ENCODE assay signal across 27 cellular contexts in the genomic region with DNA sequence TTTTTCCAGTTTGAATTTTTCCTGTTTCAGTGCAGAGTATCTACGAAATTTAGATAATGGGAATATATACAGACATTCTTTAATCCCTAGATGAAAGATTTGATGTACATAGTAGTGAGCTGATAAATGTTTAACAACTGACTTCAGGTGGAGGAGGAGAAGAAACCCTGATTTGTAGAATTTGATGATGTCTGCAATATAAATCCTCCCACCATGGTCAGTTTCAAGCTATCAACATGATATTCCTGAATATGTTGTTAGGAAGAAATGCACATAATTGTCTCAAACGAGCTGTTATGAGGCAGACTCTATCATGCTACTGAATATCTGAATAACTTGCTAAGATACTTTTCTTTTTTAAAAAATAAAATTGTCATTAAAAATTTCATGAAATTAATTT.
"Had no signal": no experiment of that assay in that cellular context is flagged by ENCODE, and none has a peak within 500 bp of the region (broad histone marks: within the 10 kb centered on the region; RNA-seq: fewer than 3 reads in every experiment).

No MANE protein-coding gene starts in this region.

- H3K27ac ChIP-seq: stomach, suprapubic skin, testis, thoracic aorta, thyroid gland, tibial artery, tibial nerve, transverse colon, upper lobe of left lung, upper lobe of right lung, uterus, vagina had no signal

- DNase-seq: stimulated activated CD4-positive, alpha-beta T cell treated with anti-CD3 and anti-CD28 coated beads, Interleukin-2, amount 100 ng/mL, for 48 hours; stimulated activated CD4-positive, alpha-beta T cell treated with anti-CD3 and anti-CD28 coated beads, Interleukin-4, amount 100 ng/mL, for 1 hour; stimulated activated CD4-positive, alpha-beta T cell treated with anti-CD3 and anti-CD28 coated beads, Interleukin-4, amount 100 ng/mL, for 24 hours; stimulated activated CD4-positive, alpha-beta T cell treated with anti-CD3 and anti-CD28 coated beads, Interleukin-4, amount 100 ng/mL, for 4 hours; stimulated activated CD8-positive, alpha-beta memory T cell treated with anti-CD3 and anti-CD28 coated beads, Interleukin-4, amount 100 ng/mL, for 48 hours; stimulated activated naive B cell treated with anti-CD40 and anti-IgM and Interleukin-4, amounts not matched to agents 10 μg/mL and 1 μg/mL and 100 μg/mL, for 72 hours; stimulated activated naive CD4-positive, alpha-beta T cell; stimulated activated naive CD4-positive, alpha-beta T cell treated with Interleukin-2 at 50 U/mL for 16 hours; stimulated activated naive CD8-positive, alpha-beta T cell treated with anti-CD3 and anti-CD28 coated beads, Interleukin-15, amount 100 ng/mL, for 72 hours; stimulated activated naive CD8-positive, alpha-beta T cell treated with anti-CD3 and anti-CD28 coated beads, Interleukin-15, Interleukin-2, amounts not matched to agents 100 U/mL and 50 U/mL, for 24 hours; stomach; substantia nigra; testis; thyroid gland; tibial artery; transverse colon; trophoblast cell; upper lobe of left lung; upper lobe of right lung; uterus had no signal

- H3K27me3 ChIP-seq: stomach, suprapubic skin, testis, thyroid gland, tibial artery, tibial nerve, transverse colon, upper lobe of left lung, upper lobe of right lung, uterus, vagina had no signal

- FAIRE-seq: urothelium cell line had no signal

- H3K36me3 ChIP-seq: stomach, suprapubic skin, thoracic aorta, thyroid gland, tibial artery, tibial nerve, transverse colon, upper lobe of left lung, upper lobe of right lung, uterus, vagina had no signal

- H3K4me1 ChIP-seq: stomach, suprapubic skin, testis, thyroid gland, tibial artery, tibial nerve, transverse colon, upper lobe of left lung, upper lobe of right lung, uterus, vagina had no signal

- H3K9me3 ChIP-seq: stomach, suprapubic skin, testis, thoracic aorta, thyroid gland, tibial artery, transverse colon, upper lobe of left lung, upper lobe of right lung, uterus, vagina had no signal

- H3K4me3 ChIP-seq: stomach, suprapubic skin, testis, thoracic aorta, thyroid gland, tibial artery, tibial nerve, transverse colon, upper lobe of left lung, upper lobe of right lung, uterus, vagina had no signal

- ATAC-seq: stimulated activated effector memory CD8-positive, alpha-beta T cell treated with anti-CD3 and anti-CD28 coated beads, Interleukin-12 subunit alpha, Interleukin-12 subunit beta, amount 100 ng/mL, for 72 hours; stimulated activated memory B cell treated with anti-CD40 and anti-IgM and Interleukin-4, amounts not matched to agents 10 μg/mL and 1 μg/mL and 100 μg/mL, for 72 hours; stimulated activated naive B cell treated with anti-CD40 and anti-IgM and Interleukin-4, amounts not matched to agents 10 μg/mL and 1 μg/mL and 100 μg/mL, for 72 hours; stimulated activated naive CD8-positive, alpha-beta T cell treated with anti-CD3 and anti-CD28 coated beads, Interleukin-15, amount 100 ng/mL, for 72 hours; stimulated activated naive CD8-positive, alpha-beta T cell treated with anti-CD3 and anti-CD28 coated beads, Interleukin-15, Interleukin-2, amounts not matched to agents 100 U/mL and 50 U/mL, for 24 hours; upper lobe of right lung had no signal
